Comparison of ENCODE assay signal across 9 cellular contexts in genomic region chr4:184382189-184382846, GRCh38.
DNase-seq lines count a peak whose midpoint lies in the region; ATAC-seq, FAIRE-seq and TF ChIP-seq lines count a peak whose summit lies in the region.
"Had no signal": no experiment of that assay in that cellular context is flagged by ENCODE, and none has a peak within 500 bp of the region (broad histone marks: within the 10 kb centered on the region; RNA-seq: fewer than 3 reads in every experiment).

No MANE protein-coding gene starts in this region.

- 90 to 93% methylated on average over 12 of the region's 12 CpGs for WGBS in GM23248 (ENCODE audit: low coverage in 1 of 2, low lambda C conversion rate in 2 of 2, missing lambda C conversion rate in 2 of 2), 2 experiments
- WGBS in suprapubic skin: 54% methylated on average over 12 of the region's 12 CpGs

- H3K36me3 ChIP-seq in osteoblast (ENCODE audit: insufficient read depth, low read length): peaks cover 4% of the 10 kb centered on the region
- H3K36me3 ChIP-seq in GM23248 (ENCODE audit: low read depth): no peaks in the 10 kb centered on the region; the same call in 1 of the 2 replicates
- peaks cover 5% of the 10 kb centered on the region for H3K36me3 ChIP-seq in suprapubic skin
- H3K36me3 ChIP-seq: thyroid gland had no signal

- peak overlapping the region; percentile 68 for H3K4me3 Mint-ChIP-seq in activated T-helper 1 cell treated with anti-CD3 and anti-CD28 coated beads, Interleukin-12 subunit alpha, Interleukin-12 subunit beta, Interleukin-2, Interleukin-4 antibody, amounts not matched to agents 30 ng/mL and 10 ng/mL and 1 ng/mL, durations not matched to agents 14 hours and 24 hours and 36 hours

- H3K36me3 Mint-ChIP-seq in activated T-helper 1 cell treated with anti-CD3 and anti-CD28 coated beads, Interleukin-12 subunit alpha, Interleukin-12 subunit beta, Interleukin-2, Interleukin-4 antibody, amounts not matched to agents 30 ng/mL and 10 ng/mL and 1 ng/mL, durations not matched to agents 14 hours and 24 hours and 36 hours (ENCODE audit: low read depth): peaks cover 44% of the 10 kb centered on the region

- H4K20me1 ChIP-seq in osteoblast (ENCODE audit: insufficient read depth, low read length) (no peaks in the 10 kb centered on the region), GM23248 (ENCODE audit: insufficient read depth) (no peaks in the 10 kb centered on the region)

- no peak for TF ChIP-seq EP300 in suprapubic skin (IDR thresholded peaks at IDR 0.05)

- H3K27ac ChIP-seq in osteoblast (ENCODE audit: low read depth, low read length) (peak overlapping the region; percentile 88), GM23248 (no peak overlapping the region), suprapubic skin (no peak overlapping the region)

- peaks cover 85% of the 10 kb centered on the region for H3K4me1 Mint-ChIP-seq in activated T-helper 1 cell treated with anti-CD3 and anti-CD28 coated beads, Interleukin-12 subunit alpha, Interleukin-12 subunit beta, Interleukin-2, Interleukin-4 antibody, amounts not matched to agents 30 ng/mL and 10 ng/mL and 1 ng/mL, durations not matched to agents 14 hours and 24 hours and 36 hours (ENCODE audit: low read depth)

- H3K79me2 ChIP-seq in osteoblast (ENCODE audit: insufficient read depth, low read length): no peaks in the 10 kb centered on the region
- H3K79me2 ChIP-seq in GM23248 (ENCODE audit: insufficient read depth): no peaks in the 10 kb centered on the region

- intact Hi-C loops in activated T-helper 1 cell treated with anti-CD3 and anti-CD28 coated beads, Interleukin-12 subunit alpha, Interleukin-12 subunit beta, Interleukin-2, Interleukin-4 antibody, amounts not matched to agents 30 ng/mL and 10 ng/mL and 1 ng/mL, durations not matched to agents 14 hours and 24 hours and 36 hours (cut with micrococcal nuclease): loop anchor here (5.0 kb wide), 1 partner anchor 65 kb away; no protein-coding TSS in a partner anchor

- H2AFZ ChIP-seq in osteoblast (ENCODE audit: low read length) (no peak overlapping the region), GM23248 (no peak overlapping the region)

- DNase-seq in GM12891 (ENCODE audit: insufficient read length, low spot score): no peak
- peak; percentile 11 for DNase-seq in HT1080 (ENCODE audit: low read depth)
- peak; percentile 9 for DNase-seq in activated T-helper 1 cell treated with anti-CD3 and anti-CD28 coated beads, Interleukin-12 subunit alpha, Interleukin-12 subunit beta, Interleukin-2, Interleukin-4 antibody, amounts not matched to agents 30 ng/mL and 10 ng/mL and 1 ng/mL, durations not matched to agents 14 hours and 24 hours and 36 hours (ENCODE audit: low spot score)
- no peak for DNase-seq in osteoblast (ENCODE audit: insufficient read length, low spot score, missing footprints)
- no peak for DNase-seq in GM23248
- no peak for DNase-seq in suprapubic skin (ENCODE audit: low spot score in 2 of 2)
- DNase-seq in GDM1 (lab: John Stamatoyannopoulos, UW): no peak

- H3K4me1 ChIP-seq in osteoblast (ENCODE audit: insufficient read depth, low read length) (peaks cover 29% of the 10 kb centered on the region), GM23248 (ENCODE audit: insufficient read depth) (peaks cover 18% of the 10 kb centered on the region), suprapubic skin (peaks cover 42% of the 10 kb centered on the region)

- in situ Hi-C loops in GM23248 (cut with MboI): no loop called here

- ATAC-seq in GM21360 (IDR thresholded peaks at IDR 0.05; ENCODE audit: unreplicated experiment): no peak

- no peaks in the 10 kb centered on the region for H3K9me3 ChIP-seq in osteoblast (ENCODE audit: low read depth, low read length)
- H3K9me3 ChIP-seq in GM23248 (ENCODE audit: low read depth): no peaks in the 10 kb centered on the region
- no peaks in the 10 kb centered on the region for H3K9me3 ChIP-seq in suprapubic skin
- H3K9me3 ChIP-seq: thyroid gland had no signal

- TF ChIP-seq CTCF in osteoblast (IDR thresholded peaks at IDR 0.05; ENCODE audit: extremely low read depth, low read depth, low read length) (no peak), suprapubic skin (IDR thresholded peaks at IDR 0.05) (no peak)

- TF ChIP-seq POLR2A in GM12891 (IDR thresholded peaks at IDR 0.05; ENCODE audit: low read depth, low read length) (peak; percentile 66), suprapubic skin (IDR thresholded peaks at IDR 0.05) (no peak)

- H3K27me3 Mint-ChIP-seq in activated T-helper 1 cell treated with anti-CD3 and anti-CD28 coated beads, Interleukin-12 subunit alpha, Interleukin-12 subunit beta, Interleukin-2, Interleukin-4 antibody, amounts not matched to agents 30 ng/mL and 10 ng/mL and 1 ng/mL, durations not matched to agents 14 hours and 24 hours and 36 hours (ENCODE audit: insufficient read depth): no peaks in the 10 kb centered on the region

- peak; percentile 93 for FAIRE-seq in GM12891 (lab: Jason Lieb, UNC)

- peak overlapping the region; percentile 74 for H3K27ac Mint-ChIP-seq in activated T-helper 1 cell treated with anti-CD3 and anti-CD28 coated beads, Interleukin-12 subunit alpha, Interleukin-12 subunit beta, Interleukin-2, Interleukin-4 antibody, amounts not matched to agents 30 ng/mL and 10 ng/mL and 1 ng/mL, durations not matched to agents 14 hours and 24 hours and 36 hours

- peaks cover 9% of the 10 kb centered on the region for H3K9me3 Mint-ChIP-seq in activated T-helper 1 cell treated with anti-CD3 and anti-CD28 coated beads, Interleukin-12 subunit alpha, Interleukin-12 subunit beta, Interleukin-2, Interleukin-4 antibody, amounts not matched to agents 30 ng/mL and 10 ng/mL and 1 ng/mL, durations not matched to agents 14 hours and 24 hours and 36 hours

- peak overlapping the region; percentile 69 for H3K4me2 ChIP-seq in osteoblast (ENCODE audit: insufficient read depth, low read length)
- no peak overlapping the region for H3K4me2 ChIP-seq in GM23248 (ENCODE audit: unreplicated experiment)

- no peak overlapping the region for H3K9ac ChIP-seq in GM23248

- no peak overlapping the region for H3K4me3 ChIP-seq in osteoblast (ENCODE audit: insufficient read depth, low read length)
- no peak overlapping the region for H3K4me3 ChIP-seq in GM23248
- no peak overlapping the region for H3K4me3 ChIP-seq in suprapubic skin
- H3K4me3 ChIP-seq: thyroid gland had no signal

- H3K9me2 ChIP-seq in GM23248 (ENCODE audit: insufficient read depth): no peaks in the 10 kb centered on the region

- H3K27me3 ChIP-seq in osteoblast (ENCODE audit: insufficient read depth, low read length) (no peaks in the 10 kb centered on the region), GM23248 (replicated peaks; ENCODE audit: insufficient read depth) (no peaks in the 10 kb centered on the region), suprapubic skin (no peaks in the 10 kb centered on the region)
- H3K27me3 ChIP-seq: thyroid gland had no signal

- H3F3A ChIP-seq in GM23248 (ENCODE audit: insufficient read depth): peaks cover 36% of the 10 kb centered on the region

TF ChIP-seq in GM12891, 5 proteins besides CTCF, POLR2A, EP300 and RAD21:
- 0 out of 2 replicates have a peak, but pooled peaks have one; percentile 17 for TF ChIP-seq POLR2AphosphoS5 (IDR thresholded peaks at IDR 0.05; ENCODE audit: low read depth, low read length)
- no peak for TF ChIP-seq PAX5 (IDR thresholded peaks at IDR 0.05; ENCODE audit: insufficient read depth, low read length, severe bottlenecking)
TF ChIP-seq in GM12891: peak in this region for 1.

Comparison
In these comparisons a context has a peak if more than half of its experiments do, and no peak if none do; other contexts are left out.
1. DNase-seq: peak in HT1080 (single experiment) and activated T-helper 1 cell treated with anti-CD3 and anti-CD28 coated beads, Interleukin-12 subunit alpha, Interleukin-12 subunit beta, Interleukin-2, Interleukin-4 antibody, amounts not matched to agents 30 ng/mL and 10 ng/mL and 1 ng/mL, durations not matched to agents 14 hours and 24 hours and 36 hours (single experiment); none in GM12891 (single experiment), osteoblast (single experiment), GM23248 (single experiment), suprapubic skin (0 of 2) and GDM1 (single experiment).